Comparison of ENCODE assay signal across 24 cellular contexts in the genomic region with DNA sequence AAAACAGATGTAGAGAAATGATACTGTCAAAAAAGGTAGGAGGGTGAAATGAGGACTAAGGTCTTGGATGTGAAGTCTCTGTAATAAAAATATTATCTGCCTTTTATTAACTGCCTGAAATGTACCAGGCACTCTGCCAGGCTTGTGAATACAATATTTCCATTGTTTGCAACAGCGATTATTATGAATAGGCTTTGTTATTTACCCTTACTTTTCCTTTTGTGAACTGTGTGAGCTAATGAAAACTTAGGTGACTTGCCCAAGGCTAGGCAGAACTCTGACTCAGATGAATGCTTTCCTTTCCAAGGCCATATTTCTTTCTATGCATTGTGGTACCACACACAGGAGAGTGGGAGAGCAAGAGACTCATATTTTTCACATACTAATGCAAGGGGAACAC.
A peak's percentile ranks its signal among the peaks of the same experiment; 100 is the strongest.
DNase-seq lines count a peak whose midpoint lies in the region; ATAC-seq, FAIRE-seq and TF ChIP-seq lines count a peak whose summit lies in the region.
"Had no signal": no experiment of that assay in that cellular context is flagged by ENCODE, and none has a peak within 500 bp of the region (broad histone marks: within the 10 kb centered on the region; RNA-seq: fewer than 3 reads in every experiment).

No MANE protein-coding gene starts in this region.

- in situ Hi-C loops in transverse colon (cut with MboI; ENCODE audit: low pct_ligation_motif_present in 1 of 4, low pct_unique_long_range_greater_than_20kb in 1 of 4, low sequenced_read_pairs in 3 of 4) = no loop called here

- 27 to 57% methylated on average over 1 of the region's 1 CpG for WGBS in transverse colon (ENCODE audit: low coverage in 1 of 2), 2 donors

- dilution Hi-C loops in keratinocyte (cut with MboI; ENCODE audit: extremely low pct_ligation_motif_present, low sequenced_read_pairs) = no loop called here

- no peak for ATAC-seq in GM18873 (IDR thresholded peaks at IDR 0.05; ENCODE audit: low FRiP score, unreplicated experiment)
- ATAC-seq: activated naive CD8-positive, alpha-beta T cell treated with anti-CD3 and anti-CD28 coated beads, Interleukin-2, amount 50 U/mL, for 24 hours; left cardiac atrium had no signal

- no peaks in the 10 kb centered on the region for H3K9me3 ChIP-seq in keratinocyte (ENCODE audit: control insufficient read depth, low read depth, low read length)
- H3K9me3 ChIP-seq in transverse colon = no peaks in the 10 kb centered on the region

- no peaks in the 10 kb centered on the region for H3K79me2 ChIP-seq in keratinocyte (ENCODE audit: control insufficient read depth, insufficient read depth, low read length)

- TF ChIP-seq POLR2A in erythroblast (IDR thresholded peaks at IDR 0.05; ENCODE audit: low read length) (no peak), transverse colon (IDR thresholded peaks at IDR 0.05) (no peak)

- peak overlapping the region; percentile 27 for H3K4me2 ChIP-seq in keratinocyte (ENCODE audit: control insufficient read depth, extremely low read depth, insufficient read depth, low read depth, low read length)
- H3K4me2 ChIP-seq: KMS-11, smooth muscle cell had no signal

- H3K36me3 ChIP-seq in keratinocyte (ENCODE audit: control insufficient read depth in 2 of 2, extremely low read depth in 1 of 2, insufficient read depth in 2 of 2, low read length in 2 of 2) = no peaks in the 10 kb centered on the region
- H3K36me3 ChIP-seq in transverse colon = no peaks in the 10 kb centered on the region
- H3K36me3 ChIP-seq: cardiac muscle cell had no signal

- H3K27me3 ChIP-seq in keratinocyte (ENCODE audit: control insufficient read depth, extremely low read depth, insufficient read depth, low read length) = no peaks in the 10 kb centered on the region
- H3K27me3 ChIP-seq in transverse colon = no peaks in the 10 kb centered on the region
- H3K27me3 ChIP-seq: cardiac muscle cell had no signal

- TF ChIP-seq CTCF in keratinocyte (optimal IDR thresholded peaks at IDR 0.05 in 1 of 3, IDR thresholded peaks at IDR 0.05 in 1 of 3, conservative IDR thresholded peaks at IDR 0.05 in 1 of 3; ENCODE audit: extremely low read depth in 1 of 3, insufficient read depth in 2 of 3, low read length in 3 of 3) = no peak
- TF ChIP-seq CTCF in transverse colon (IDR thresholded peaks at IDR 0.05) = no peak

- intact Hi-C loops in transverse colon (cut with DNase I; ENCODE audit: low total_unique reads) = no loop called here

- no peak overlapping the region for H3K9ac ChIP-seq in keratinocyte (ENCODE audit: control insufficient read depth, extremely low read depth, insufficient read depth, low read length)
- H3K9ac ChIP-seq: KMS-11 had no signal

- H3K4me3 ChIP-seq in keratinocyte (ENCODE audit: control insufficient read depth in 2 of 3, extremely low read depth in 1 of 3, insufficient read depth in 2 of 3, low read depth in 1 of 3, low read length in 3 of 3) (no peak overlapping the region), transverse colon (no peak overlapping the region)
- H3K4me3 ChIP-seq: cardiac muscle cell, smooth muscle cell had no signal

- FAIRE-seq in keratinocyte (lab: Jason Lieb, UNC) = peak; percentile 64

- H2AFZ ChIP-seq in keratinocyte (ENCODE audit: control insufficient read depth, low read length) = no peak overlapping the region

- no peaks in the 10 kb centered on the region for H3K9me1 ChIP-seq in keratinocyte (ENCODE audit: control insufficient read depth, extremely low read depth, insufficient read depth, low read length)

- no peak for TF ChIP-seq EP300 in transverse colon (IDR thresholded peaks at IDR 0.05; ENCODE audit: low read depth)

- DNase-seq in COR-L47 (lab: John Stamatoyannopoulos, UW) (peak; percentile 76), NCI-H1105 (lab: John Stamatoyannopoulos, UW) (peak; percentile 59), amniotic epithelial cell (ENCODE audit: low read depth) (peak; percentile 20), keratinocyte (ENCODE audit: low read depth, low spot score) (no peak), erythroblast (lab: John Stamatoyannopoulos, UW) (no peak), AG08395 (ENCODE audit: low spot score) (no peak), transverse colon (no peak)
- DNase-seq: ACHN; activated CD4-positive, alpha-beta T cell treated with anti-CD3 and anti-CD28 coated beads, Interleukin-2, amount 10 ng/mL, durations not matched to agents 24 days and 14 days; activated CD8-positive, alpha-beta memory T cell treated with anti-CD3 and anti-CD28 coated beads, Interleukin-2, amount 50 U/mL, for 4 hours; activated effector memory CD4-positive, alpha-beta T cell treated with Interleukin-2 at 50 U/mL for 16 hours; activated naive CD8-positive, alpha-beta T cell treated with anti-CD3 and anti-CD28 coated beads, Interleukin-2, amount 50 U/mL, for 24 hours; DMS79; HFFc6; left cardiac atrium; NCI-H1092 treated with DMSO at 0.1 percent for 48 hours; NCI-H2227 treated with DMSO at 0.1 percent for 48 hours; nephron progenitor cell; RPMI8226; stimulated activated CD4-positive, alpha-beta T cell treated with anti-CD3 and anti-CD28 coated beads, Interleukin-4, amount 100 ng/mL, for 4 hours had no signal

- H3K27ac ChIP-seq in keratinocyte (ENCODE audit: control insufficient read depth, insufficient read depth, low read length) = no peak overlapping the region
- no peak overlapping the region for H3K27ac ChIP-seq in transverse colon
- H3K27ac ChIP-seq: cardiac muscle cell, KMS-11 had no signal

- H3K4me1 ChIP-seq in keratinocyte (ENCODE audit: control insufficient read depth, extremely low read depth, insufficient read depth, low read length) = peaks cover 8% of the 10 kb centered on the region
- no peaks in the 10 kb centered on the region for H3K4me1 ChIP-seq in transverse colon

- no peaks in the 10 kb centered on the region for H4K20me1 ChIP-seq in keratinocyte (ENCODE audit: control insufficient read depth, extremely low read depth, insufficient read depth, low read length)

Comparison
In these comparisons a context has a peak if more than half of its experiments do, and no peak if none do; other contexts are left out.
1. DNase-seq: peak in COR-L47 (single experiment), NCI-H1105 (single experiment) and amniotic epithelial cell (single experiment); none in keratinocyte (single experiment), erythroblast (0 of 2), AG08395 (single experiment) and transverse colon (single experiment).